In genomic region chr11:8069771-8070170, GRCh38 we compare ENCODE assay signal across 27 cellular contexts. TPM values are rescaled to one million over a fixed set of nuclear protein-coding genes. Genes with fewer than 3 reads are reported as not detected.
DNase-seq lines count a peak whose midpoint lies in the region; ATAC-seq, FAIRE-seq and TF ChIP-seq lines count a peak whose summit lies in the region.
"Had no signal": no experiment of that assay in that cellular context is flagged by ENCODE, and none has a peak within 500 bp of the region (broad histone marks: within the 10 kb centered on the region; RNA-seq: fewer than 3 reads in every experiment).

No MANE protein-coding gene starts in this region.

- no peak for DNase-seq in H1 (ENCODE audit: low read depth in 1 of 2, low spot score in 2 of 2)
- DNase-seq in osteoblast (ENCODE audit: insufficient read length, low spot score, missing footprints): peak; percentile 35
- DNase-seq in hippocampal formation (lab: John Stamatoyannopoulos, UW): no peak
- DNase-seq in CD4-positive, alpha-beta T cell: no peak
- DNase-seq in dedifferentiated amniotic fluid mesenchymal stem cell (ENCODE audit: extremely low spot score): no peak
- DNase-seq: activated CD4-positive, CD25-positive, alpha-beta regulatory T cell; activated CD8-positive, alpha-beta memory T cell treated with anti-CD3 and anti-CD28 coated beads, Interleukin-2, amount 50 U/mL, for 4 hours; activated naive CD4-positive, alpha-beta T cell treated with anti-CD3 and anti-CD28 coated beads, Interleukin-2, amount 10 ng/mL, durations not matched to agents 7 days and 5 days; amygdala; BE2C; dorsolateral prefrontal cortex; KG1; MM.1S; NCI-H2029 treated with DMSO at 0.1 percent for 48 hours; stimulated activated CD4-positive, alpha-beta T cell treated with anti-CD3 and anti-CD28 coated beads, Interleukin-1b, Interleukin-23, amount 100 ng/mL, for 48 hours; stimulated activated CD8-positive, alpha-beta memory T cell treated with anti-CD3 and anti-CD28 coated beads, Interleukin-4, amount 100 ng/mL, for 48 hours; stomach; T-cell had no signal

- no peak overlapping the region for H4K8ac ChIP-seq in H1 (ENCODE audit: extremely low read depth, insufficient read depth, low read length)

- H4K20me1 ChIP-seq in BLaER1 (no peaks in the 10 kb centered on the region), H1 (replicated peaks in 1 of 2; ENCODE audit: control insufficient read depth in 1 of 2, insufficient read depth in 2 of 2, low read length in 2 of 2) (no peaks in the 10 kb centered on the region), osteoblast (ENCODE audit: insufficient read depth, low read length) (no peaks in the 10 kb centered on the region)

- no peak for TF ChIP-seq RAD21 in H1 (IDR thresholded peaks at IDR 0.05 in 1 of 2, conservative IDR thresholded peaks at IDR 0.05 in 1 of 2; ENCODE audit: low read depth in 2 of 2, low read length in 2 of 2)

- no peak overlapping the region for H3K14ac ChIP-seq in H1 (ENCODE audit: insufficient read length)

- CTCF ChIA-PET in H1 (lab: Charles Lee; ENCODE audit: partially characterized antibody): interaction anchor here (0.6 to 5.2 kb wide), 7 partner anchors 10 to 63 kb away, joined by 4 to 106 read pairs (median 23); partner anchors contain the start of gene TUB
- CTCF ChIA-PET in CD4-positive, alpha-beta T cell (lab: Charles Lee): no interaction called here

- H3K23me2 ChIP-seq in H1 (ENCODE audit: low read depth, low read length): no peaks in the 10 kb centered on the region

- no peaks in the 10 kb centered on the region for H3K4me1 Mint-ChIP-seq in CD4-positive, alpha-beta T cell (ENCODE audit: low read depth)
- H3K4me1 Mint-ChIP-seq: activated naive CD4-positive, alpha-beta T cell treated with anti-CD3 and anti-CD28 coated beads, Interleukin-2, amount 10 ng/mL, durations not matched to agents 7 days and 5 days; T-cell had no signal

- H3K9ac ChIP-seq in BLaER1: no peak overlapping the region
- no peak overlapping the region for H3K9ac ChIP-seq in H1 (replicated peaks in 1 of 4; ENCODE audit: extremely low read depth in 1 of 4, low read depth in 3 of 4, low read length in 3 of 4)

- intact Hi-C loops in CD4-positive, alpha-beta T cell (cut with DNase I, micrococcal nuclease): no loop called here

- no peak overlapping the region for H3K18ac ChIP-seq in H1 (ENCODE audit: extremely low read depth, low read length)

- no peak overlapping the region for H2BK20ac ChIP-seq in H1 (ENCODE audit: low read length)

- peaks cover 23% of the 10 kb centered on the region for H3K27me3 Mint-ChIP-seq in CD4-positive, alpha-beta T cell

- no peak overlapping the region for H3K56ac ChIP-seq in H1 (replicated peaks; ENCODE audit: insufficient read length, low read depth, low read length)

- no peaks in the 10 kb centered on the region for H3K36me3 Mint-ChIP-seq in CD4-positive, alpha-beta T cell (ENCODE audit: low read depth)
- H3K36me3 Mint-ChIP-seq: activated naive CD4-positive, alpha-beta T cell treated with anti-CD3 and anti-CD28 coated beads, Interleukin-2, amount 10 ng/mL, durations not matched to agents 7 days and 5 days; T-cell; type B pancreatic cell had no signal

- no peaks in the 10 kb centered on the region for H3K79me1 ChIP-seq in H1 (ENCODE audit: low read depth, low read length)

- no peak for FAIRE-seq in H1 (lab: Jason Lieb, UNC)
- FAIRE-seq: GM19239, small intestine had no signal

- H4K5ac ChIP-seq in H1 (ENCODE audit: insufficient read length, low read depth, low read length): no peak overlapping the region

- no peak overlapping the region for H3K27ac Mint-ChIP-seq in CD4-positive, alpha-beta T cell
- H3K27ac Mint-ChIP-seq: activated naive CD4-positive, alpha-beta T cell treated with anti-CD3 and anti-CD28 coated beads, Interleukin-2, amount 10 ng/mL, durations not matched to agents 7 days and 5 days; T-cell; type B pancreatic cell had no signal

- peak overlapping the region; percentile 60 for H3K4me2 ChIP-seq in BLaER1
- no peak overlapping the region for H3K4me2 ChIP-seq in H1 (ENCODE audit: insufficient read depth in 1 of 2, low read depth in 2 of 2, low read length in 2 of 2)
- H3K4me2 ChIP-seq in osteoblast (ENCODE audit: insufficient read depth, low read length): peak overlapping the region; percentile 72

- H3K4ac ChIP-seq in H1 (replicated peaks; ENCODE audit: insufficient read length, low read depth, low read length): peak overlapping the region; percentile 61

- H3K79me2 ChIP-seq in H1 (ENCODE audit: control insufficient read depth in 1 of 2, insufficient read depth in 2 of 2, low read length in 2 of 2): no peaks in the 10 kb centered on the region
- no peaks in the 10 kb centered on the region for H3K79me2 ChIP-seq in osteoblast (ENCODE audit: insufficient read depth, low read length)

- no peak for TF ChIP-seq EP300 in H1 (IDR thresholded peaks at IDR 0.05; ENCODE audit: borderline replicate concordance in 1 of 2, low read depth in 2 of 2, low read length in 2 of 2)

- H3K23ac ChIP-seq in H1 (ENCODE audit: insufficient read length): no peak overlapping the region

- TF ChIP-seq POLR2A in H1 (IDR thresholded peaks at IDR 0.05; ENCODE audit: control extremely low read depth in 1 of 2, low read depth in 2 of 2, low read length in 2 of 2): no peak

- TF ChIP-seq CTCF in VCaP (conservative IDR thresholded peaks at IDR 0.05) (no peak), H1 (IDR thresholded peaks at IDR 0.05; ENCODE audit: control extremely low read depth in 1 of 3, insufficient read depth in 1 of 3, low read depth in 1 of 3, low read length in 3 of 3) (no peak), osteoblast (IDR thresholded peaks at IDR 0.05; ENCODE audit: extremely low read depth, low read depth, low read length) (no peak)
- TF ChIP-seq CTCF in CD4-positive, alpha-beta T cell (IDR thresholded peaks at IDR 0.05): no peak

- no peak overlapping the region for H2BK5ac ChIP-seq in H1 (ENCODE audit: low read depth, low read length)

- H3K4me3 Mint-ChIP-seq in CD4-positive, alpha-beta T cell: no peak overlapping the region
- H3K4me3 Mint-ChIP-seq: activated naive CD4-positive, alpha-beta T cell treated with anti-CD3 and anti-CD28 coated beads, Interleukin-2, amount 10 ng/mL, durations not matched to agents 7 days and 5 days; T-cell had no signal

- 93% methylated on average over 8 of the region's 8 CpGs; no CpG with 5 or more reads in 1 of the 2 experiments for WGBS in H1 (ENCODE audit: extremely low coverage in 1 of 2, insufficient coverage in 1 of 2, insufficient read length in 1 of 2, insufficient replicate concordance in 2 of 2, low coverage in 1 of 2, low lambda C conversion rate in 2 of 2, missing lambda C conversion rate in 1 of 2), 2 experiments

- H4K91ac ChIP-seq in H1 (replicated peaks; ENCODE audit: insufficient read length, low read length): no peak overlapping the region

- ATAC-seq in CD4-positive, alpha-beta T cell (ENCODE audit: poor library complexity): no peak
- ATAC-seq in GM18907 (IDR thresholded peaks at IDR 0.05; ENCODE audit: unreplicated experiment): no peak
- ATAC-seq: T-cell had no signal

- H2BK15ac ChIP-seq in H1 (ENCODE audit: low read length): peak overlapping the region; percentile 89; the same call in 1 of the 2 replicates

- H3K36me3 ChIP-seq in BLaER1 (no peaks in the 10 kb centered on the region), H1 (ENCODE audit: control insufficient read depth in 2 of 4, insufficient read depth in 4 of 4, low read length in 3 of 4) (no peaks in the 10 kb centered on the region), osteoblast (ENCODE audit: insufficient read depth, low read length) (no peaks in the 10 kb centered on the region)
- H3K36me3 ChIP-seq: BE2C, cardiac muscle cell, Peyer's patch, stomach had no signal

- H3K27me3 ChIP-seq in BLaER1 (no peaks in the 10 kb centered on the region), H1 (replicated peaks in 1 of 4; ENCODE audit: control insufficient read depth in 3 of 4, extremely low read depth in 1 of 4, insufficient read depth in 3 of 4, low read length in 3 of 4) (no peaks in the 10 kb centered on the region; a peak in 2 of 7 replicates), osteoblast (ENCODE audit: insufficient read depth, low read length) (no peaks in the 10 kb centered on the region)
- H3K27me3 ChIP-seq in CD4-positive, alpha-beta T cell (ENCODE audit: control insufficient read depth, insufficient read depth, low read length): peaks cover 4% of the 10 kb centered on the region
- H3K27me3 ChIP-seq: BE2C, dorsolateral prefrontal cortex, Peyer's patch had no signal

- H3K27ac ChIP-seq in BLaER1 (no peak overlapping the region), VCaP (peak overlapping the region; percentile 69), H1 (ENCODE audit: low read depth, low read length) (no peak overlapping the region), osteoblast (ENCODE audit: low read depth, low read length) (no peak overlapping the region)
- H3K27ac ChIP-seq in CD4-positive, alpha-beta T cell (ENCODE audit: low read depth, low read length): no peak overlapping the region
- H3K27ac ChIP-seq: cardiac muscle cell had no signal

- POLR2A ChIA-PET in H1 (lab: Charles Lee; ENCODE audit: partially characterized antibody): no interaction called here
- POLR2A ChIA-PET in CD4-positive, alpha-beta T cell (lab: Charles Lee): no interaction called here

- no peak overlapping the region for H2BK120ac ChIP-seq in H1 (replicated peaks; ENCODE audit: low read depth, low read length)

- 0 out of 2 replicates have a peak overlapping the region, but pooled peaks have one; percentile 71 for H2AK5ac ChIP-seq in H1 (ENCODE audit: low read depth, low read length)

- H2AFZ ChIP-seq in H1 (ENCODE audit: low read length) (no peak overlapping the region), osteoblast (ENCODE audit: low read length) (no peak overlapping the region)

- no peaks in the 10 kb centered on the region for H3K9me3 Mint-ChIP-seq in CD4-positive, alpha-beta T cell
- H3K9me3 Mint-ChIP-seq: activated naive CD4-positive, alpha-beta T cell treated with anti-CD3 and anti-CD28 coated beads, Interleukin-2, amount 10 ng/mL, durations not matched to agents 7 days and 5 days; T-cell; type B pancreatic cell had no signal

- H3K4me3 ChIP-seq in BLaER1 (no peak overlapping the region), H1 (ENCODE audit: extremely low read depth in 1 of 4, insufficient read depth in 2 of 4, low read depth in 3 of 4, low read length in 4 of 4) (no peak overlapping the region), osteoblast (ENCODE audit: insufficient read depth, low read length) (no peak overlapping the region)
- H3K4me3 ChIP-seq: cardiac muscle cell, dorsolateral prefrontal cortex, Peyer's patch, stomach had no signal

- peak overlapping the region; percentile 65; the same call in 1 of the 2 replicates for H2BK12ac ChIP-seq in H1 (ENCODE audit: low read depth, low read length)

- H3K4me1 ChIP-seq in BLaER1 (peaks cover 69% of the 10 kb centered on the region), H1 (replicated peaks in 1 of 4; ENCODE audit: control insufficient read depth in 3 of 4, insufficient read depth in 4 of 4, low read length in 3 of 4) (peaks cover 2 to 18% (median 7%) of the 10 kb centered on the region in 4 experiments), osteoblast (ENCODE audit: insufficient read depth, low read length) (peaks cover 26% of the 10 kb centered on the region)

- H3K9me3 ChIP-seq in BLaER1: no peaks in the 10 kb centered on the region
- no peaks in the 10 kb centered on the region for H3K9me3 ChIP-seq in H1 (ENCODE audit: insufficient read depth in 2 of 2, low read depth in 1 of 2, low read length in 1 of 2)
- no peaks in the 10 kb centered on the region for H3K9me3 ChIP-seq in osteoblast (ENCODE audit: low read depth, low read length)
- H3K9me3 ChIP-seq in CD4-positive, alpha-beta T cell (ENCODE audit: control insufficient read depth, low read length): no peaks in the 10 kb centered on the region
- H3K9me3 ChIP-seq: BE2C, Peyer's patch, stomach had no signal

RNA-seq across cellular contexts. Expression of gene TUB, which starts 11.2 kb away (rescaled TPM):
- total RNA-seq in H1 (2021; fragmentation: NEBNext Ultra II Directional; extraction: Animal tissue kit (Norgen Biotek cat#: 25700)): 29.9 and 31.3 TPM in 2 replicates
- polyA plus RNA-seq in H1 (2011; rRNA removed): 14.8 and 15.3 TPM in 2 replicates
- polyA plus RNA-seq in H1 (2011; cell fraction: cytosol; rRNA removed): 19.8 TPM
- 34.3 TPM for polyA plus RNA-seq in H1 (2011; cell fraction: nucleus; rRNA removed)
- 16.3 to 20.5 TPM (median 20.1 TPM) in 4 replicates for polyA plus RNA-seq in H1 (2012, experiment 1 of 2)
- 5.1 TPM for polyA plus RNA-seq in H1 (2012, experiment 2 of 2)
- polyA plus RNA-seq in H1 (2013, experiment 1 of 2): 12.3 TPM
- 11.4 TPM for polyA plus RNA-seq in H1 (2013, experiment 2 of 2)
- 29.7 and 37.5 TPM in 2 replicates for polyA minus RNA-seq in H1 (2011; rRNA and poly(A)+ RNA removed)
- polyA minus RNA-seq in H1 (2011; cell fraction: cytosol; rRNA and poly(A)+ RNA removed): 26.1 TPM
- 16.7 TPM for polyA minus RNA-seq in H1 (2011; cell fraction: nucleus; rRNA and poly(A)+ RNA removed)
- 19.2 and 23.5 TPM in 2 replicates for total RNA-seq in osteoblast
- under 1 TPM in 1 of 2 experiments, not detected in 1; 0.08 TPM for total RNA-seq in CD4-positive, alpha-beta T cell
- total RNA-seq: HT-29 had no signal

Comparison
In these comparisons a context has a peak if more than half of its experiments do, and no peak if none do; other contexts are left out.
1. H3K4me2 ChIP-seq: peak in BLaER1 (single experiment) and osteoblast (single experiment); none in H1 (0 of 2).
2. RNA of gene TUB, which starts 11.2 kb away (total RNA-seq): 29.9 to 31.3 TPM in H1 and 19.2 to 23.5 TPM in osteoblast; 0.08 TPM in CD4-positive, alpha-beta T cell; every median in the first group is over 10 times any median in the second.